In genomic region chrX:130401415-130402210, GRCh38 we compare ENCODE assay signal across 8 cellular contexts. TPM values are rescaled to one million over a fixed set of nuclear protein-coding genes. Genes with fewer than 3 reads are reported as not detected.
DNase-seq lines count a peak whose midpoint lies in the region; ATAC-seq and TF ChIP-seq lines count a peak whose summit lies in the region.

RBMX2 (plus strand) TSS chrX:130401987; CDS start chrX:130402033, 46 bp downstream.

- H3K4me3 ChIP-seq in GM12865 (ENCODE audit: low read depth, low read length) = peak within 1 kb of the TSS; percentile 72
- H3K4me3 ChIP-seq in adipocyte (ENCODE audit: low read length) = peak within 1 kb of the TSS; percentile 85
- H3K4me3 ChIP-seq in cardiac muscle cell = peak within 1 kb of the TSS; percentile 71
- peak within 1 kb of the TSS; percentile 1 to 72 (median 59) for H3K4me3 ChIP-seq in upper lobe of left lung

- H3K4me1 ChIP-seq in adipocyte (ENCODE audit: control insufficient read depth, insufficient read depth, low read length) (peaks cover 5% of the 10 kb centered on the region), cardiac muscle cell (ENCODE audit: low read depth) (no peaks in the 10 kb centered on the region), upper lobe of left lung (peaks cover 0 to 20% (median 0%) of the 10 kb centered on the region in 4 donors)

- TF ChIP-seq POLR2A in upper lobe of left lung (IDR thresholded peaks at IDR 0.05) = peak in 2 of 4 donors; percentile 69 to 73

- DNase-seq in GM12865 (ENCODE audit: low read depth) = peak; percentile 84
- peak; percentile 83 for DNase-seq in NCI-H1092 treated with DMSO at 0.1 percent for 48 hours (lab: John Stamatoyannopoulos, UW)
- DNase-seq in T follicular helper cell (ENCODE audit: low read depth) = peak; percentile 52
- DNase-seq in adipocyte (ENCODE audit: low read depth) = peak; percentile 86
- peak; percentile 77 to 85 for DNase-seq in cardiac muscle cell (ENCODE audit: low read depth in 1 of 2, low spot score in 1 of 2)
- DNase-seq in pons (ENCODE audit: low spot score) = peak; percentile 59
- DNase-seq in upper lobe of left lung = peak; percentile 75 to 95

- no peak for TF ChIP-seq CTCF in GM12865 (IDR thresholded peaks at IDR 0.05; ENCODE audit: insufficient read depth, low read depth, low read length, missing control alignments)
- no peak for TF ChIP-seq CTCF in cardiac muscle cell (IDR thresholded peaks at IDR 0.05; ENCODE audit: low read depth, low read length)
- TF ChIP-seq CTCF in upper lobe of left lung (IDR thresholded peaks at IDR 0.05) = no peak

- 0 to 41% methylated on average over 5 to 46 of the region's 47 CpGs for WGBS in upper lobe of left lung, 2 donors

- TF ChIP-seq EP300 in upper lobe of left lung (IDR thresholded peaks at IDR 0.05) = no peak

- no peaks in the 10 kb centered on the region for H3K9me3 ChIP-seq in adipocyte (ENCODE audit: control insufficient read depth, low read length)
- H3K9me3 ChIP-seq in cardiac muscle cell (ENCODE audit: low read depth) = no peaks in the 10 kb centered on the region
- H3K9me3 ChIP-seq in upper lobe of left lung = no peaks in the 10 kb centered on the region

- peak within 1 kb of the TSS; percentile 80 for H3K9ac ChIP-seq in adipocyte (ENCODE audit: low read length)

- peaks cover 17% of the 10 kb centered on the region for H3K27me3 ChIP-seq in adipocyte (replicated peaks; ENCODE audit: control insufficient read depth, insufficient read depth, low read length)
- H3K27me3 ChIP-seq in cardiac muscle cell = peaks cover 22% of the 10 kb centered on the region
- H3K27me3 ChIP-seq in upper lobe of left lung = no peaks in the 10 kb centered on the region

- H3K36me3 ChIP-seq in adipocyte (ENCODE audit: control insufficient read depth, insufficient read depth, low read length, severe bottlenecking) = peaks cover 12% of the 10 kb centered on the region
- H3K36me3 ChIP-seq in cardiac muscle cell = peaks cover 3% of the 10 kb centered on the region
- H3K36me3 ChIP-seq in upper lobe of left lung = peaks cover 0 to 15% (median 0%) of the 10 kb centered on the region in 4 donors

- H3K27ac ChIP-seq in cardiac muscle cell (peak within 1 kb of the TSS; percentile 85), upper lobe of left lung (peak within 1 kb of the TSS; percentile 69 to 84 (median 80))

- ATAC-seq in HG02623 (IDR thresholded peaks at IDR 0.05; ENCODE audit: unreplicated experiment) (peak; percentile 93), upper lobe of left lung (ENCODE audit: low FRiP score in 2 of 2) (peak; percentile 86 to 99)

RNA-seq across cellular contexts. Expression of gene RBMX2, which starts in this region (rescaled TPM):
- total RNA-seq in cardiac muscle cell (15.9 and 32.3 TPM in 2 replicates), upper lobe of left lung (10 to 100 TPM in 5 of 6 donors, 1 to 10 TPM in 1; 6.0 to 21.0 (median 13.9) TPM)
- polyA plus RNA-seq in cardiac muscle cell = 22.5 and 30.9 TPM in 2 replicates

Comparison
In these comparisons a context has a peak if more than half of its experiments do, and no peak if none do; other contexts are left out.
1. Peak in every context shown above with its lines: DNase-seq, ATAC-seq, H3K4me3 ChIP-seq and H3K27ac ChIP-seq.